ENCODE assay signal across 12 cellular contexts in genomic region chr12:12735301-12735700, GRCh38. TPM values are rescaled to one million over a fixed set of nuclear protein-coding genes. Genes with fewer than 3 reads are reported as not detected.
DNase-seq lines count a peak whose midpoint lies in the region; ATAC-seq, FAIRE-seq and TF ChIP-seq lines count a peak whose summit lies in the region.
"Had no signal": no experiment of that assay in that cellular context is flagged by ENCODE, and none has a peak within 500 bp of the region (broad histone marks: within the 10 kb centered on the region; RNA-seq: fewer than 3 reads in every experiment).

No MANE protein-coding gene starts in this region.

- TF ChIP-seq EP300 in K562 (IDR thresholded peaks at IDR 0.05; ENCODE audit: low read length) = no peak

- no peaks in the 10 kb centered on the region for H4K20me1 ChIP-seq in K562 (replicated peaks; ENCODE audit: control insufficient read depth, insufficient read depth, low read length)

- TF ChIP-seq RAD21 in K562 (CRISPR knock-in tag; conservative IDR thresholded peaks at IDR 0.05 in 1 of 2, IDR thresholded peaks at IDR 0.05 in 1 of 2) = no peak

- no peaks in the 10 kb centered on the region for H3K9me1 ChIP-seq in K562 (ENCODE audit: control insufficient read depth, insufficient read depth, low read length)

- H3K9me3 Mint-ChIP-seq in naive thymus-derived CD4-positive, alpha-beta T cell = no peaks in the 10 kb centered on the region

- no peaks in the 10 kb centered on the region; the same call in 1 of the 3 replicates for H3K79me2 ChIP-seq in K562 (ENCODE audit: control insufficient read depth, insufficient read depth, low read length)

- POLR2A ChIA-PET in K562 (lab: Yijun Ruan, JAX) = interaction anchor here (0.7 to 2.3 kb wide), 5 partner anchors 8 to 50 kb away, joined by 3 to 11 read pairs (median 4); partner anchors contain the start of gene APOLD1
- POLR2A ChIA-PET in naive thymus-derived CD4-positive, alpha-beta T cell (lab: Charles Lee) = interaction anchor here (1.3 to 11.9 kb wide), 7 partner anchors 15 to 378 kb away, joined by 3 to 311 read pairs (median 8); partner anchors contain the start of genes BORCS5, CDKN1B and GPR19

- H3K27ac ChIP-seq in K562 (ENCODE audit: extremely low read depth, low read depth, low read length) = peak overlapping the region; percentile 48; the same call in 1 of the 3 replicates
- H3K27ac ChIP-seq in naive thymus-derived CD4-positive, alpha-beta T cell (ENCODE audit: low read depth, low read length) = peak overlapping the region; percentile 40

- no peak for FAIRE-seq in K562 (lab: Jason Lieb, UNC)

- H3K4me3 ChIP-seq in HFF-Myc (replicated peaks; ENCODE audit: low read depth, low read length) (peak overlapping the region; percentile 30), K562 (no peak overlapping the region)
- H3K4me3 ChIP-seq in naive thymus-derived CD4-positive, alpha-beta T cell (ENCODE audit: low read length) = no peak overlapping the region

- ATAC-seq in K562 (peak; percentile 40), GM19324 (IDR thresholded peaks at IDR 0.05; ENCODE audit: low FRiP score, unreplicated experiment) (no peak), HG02763 (IDR thresholded peaks at IDR 0.05; ENCODE audit: unreplicated experiment) (no peak), HG03521 (IDR thresholded peaks at IDR 0.05; ENCODE audit: unreplicated experiment) (no peak)
- no peak for ATAC-seq in naive thymus-derived CD4-positive, alpha-beta T cell

- peak; percentile 8 for DNase-seq in AG08396 (ENCODE audit: low spot score)
- DNase-seq in HFF-Myc (ENCODE audit: extremely low read depth, low read depth) = no peak
- DNase-seq in K562 (ENCODE audit: extremely low read depth in 1 of 4, low spot score in 3 of 4) = no peak
- no peak for DNase-seq in naive thymus-derived CD4-positive, alpha-beta T cell
- no peak for DNase-seq in stimulated activated CD8-positive, alpha-beta memory T cell treated with anti-CD3 and anti-CD28 coated beads, Interleukin-4, amount 100 ng/mL, for 48 hours
- DNase-seq: activated CD4-positive, CD25-positive, alpha-beta regulatory T cell; caudate nucleus; DMS79 had no signal

- H3K4me3 Mint-ChIP-seq in naive thymus-derived CD4-positive, alpha-beta T cell = peak overlapping the region in 4 of 10 donors; percentile 6 to 69 (median 30)

- no peaks in the 10 kb centered on the region; the same call in 2 of the 3 replicates for H3K36me3 ChIP-seq in K562 (ENCODE audit: control insufficient read depth, insufficient read depth, low read length)
- H3K36me3 ChIP-seq in naive thymus-derived CD4-positive, alpha-beta T cell (ENCODE audit: control insufficient read depth in 2 of 3, insufficient read depth in 3 of 3, low read length in 3 of 3) = no peaks in the 10 kb centered on the region

- no peak overlapping the region for H3K4me2 ChIP-seq in K562 (ENCODE audit: insufficient read depth, low read length)

- H3K27ac Mint-ChIP-seq in naive thymus-derived CD4-positive, alpha-beta T cell = peak overlapping the region in 8 of 9 donors; percentile 63 to 97 (median 85)

- in situ Hi-C loops in K562 (cut with MboI) = no loop called here

- peaks cover 0 to 21% of the 10 kb centered on the region in 2 experiments; a peak in 3 of 5 replicates for H3K4me1 ChIP-seq in K562 (replicated peaks in 1 of 2; ENCODE audit: control insufficient read depth in 2 of 2, insufficient read depth in 2 of 2, low read length in 2 of 2)
- peaks cover 9 to 33% of the 10 kb centered on the region in 2 donors for H3K4me1 ChIP-seq in naive thymus-derived CD4-positive, alpha-beta T cell (ENCODE audit: control insufficient read depth in 2 of 2, insufficient read depth in 2 of 2, low read length in 2 of 2)

- H3K36me3 Mint-ChIP-seq in naive thymus-derived CD4-positive, alpha-beta T cell = peaks cover 0 to 16% (median 5%) of the 10 kb centered on the region in 5 donors

- no peaks in the 10 kb centered on the region for H3K27me3 ChIP-seq in K562 (ENCODE audit: control insufficient read depth in 2 of 2, insufficient read depth in 2 of 2, low read length in 2 of 2)
- H3K27me3 ChIP-seq in naive thymus-derived CD4-positive, alpha-beta T cell (ENCODE audit: control insufficient read depth in 2 of 2, insufficient read depth in 2 of 2, low read length in 2 of 2) = no peaks in the 10 kb centered on the region

- CTCF ChIA-PET in K562 (lab: Yijun Ruan, JAX; ENCODE audit: low intra/inter-chr PET ratio) = no interaction called here
- CTCF ChIA-PET in naive thymus-derived CD4-positive, alpha-beta T cell (lab: Charles Lee) = interaction anchor here (0.6 to 4.5 kb wide), 7 partner anchors 9 to 359 kb away, joined by 3 to 91 read pairs (median 27); partner anchors contain the start of gene CDKN1B

- no peak overlapping the region for H3K9ac ChIP-seq in K562 (ENCODE audit: insufficient read depth in 1 of 2, low read depth in 2 of 2, low read length in 2 of 2)

- no TSS peak for BruUV-seq in K562 (replicated peaks; lab: Mats Ljungman, UMichigan)

- TF ChIP-seq POLR2A in K562 (conservative IDR thresholded peaks at IDR 0.05) = no peak

- no peak for TF ChIP-seq CTCF in HFF-Myc (IDR thresholded peaks at IDR 0.05; ENCODE audit: low read depth, low read length, missing control alignments)
- no peak for TF ChIP-seq CTCF in K562 (IDR thresholded peaks at IDR 0.05 in 2 of 3, conservative IDR thresholded peaks at IDR 0.05 in 1 of 3; ENCODE audit: insufficient read depth in 2 of 3, low read depth in 1 of 3, low read length in 3 of 3)

- peaks cover 24 to 57% (median 41%) of the 10 kb centered on the region in 7 donors for H3K4me1 Mint-ChIP-seq in naive thymus-derived CD4-positive, alpha-beta T cell

- H2AFZ ChIP-seq in K562 (ENCODE audit: low read depth, low read length) = peak overlapping the region; percentile 82; the same call in 1 of the 2 replicates

- H3K9me3 ChIP-seq in K562 (replicated peaks; ENCODE audit: control insufficient read depth, insufficient read depth, low read depth, low read length) = no peaks in the 10 kb centered on the region
- H3K9me3 ChIP-seq in naive thymus-derived CD4-positive, alpha-beta T cell (ENCODE audit: control insufficient read depth in 2 of 3, low read length in 3 of 3) = no peaks in the 10 kb centered on the region

- H3K27me3 Mint-ChIP-seq in naive thymus-derived CD4-positive, alpha-beta T cell = no peaks in the 10 kb centered on the region

- intact Hi-C loops in K562 (cut with micrococcal nuclease) = no loop called here
- intact Hi-C loops in naive thymus-derived CD4-positive, alpha-beta T cell (cut with micrococcal nuclease) = loop anchor here (5.0 kb wide), 2 partner anchors 33 to 253 kb away; no protein-coding TSS in a partner anchor

- 78% methylated on average over 1 of the region's 1 CpG for WGBS in K562 (ENCODE audit: insufficient coverage, low coverage, missing lambda C conversion rate)

RNA-seq across cellular contexts. Expression of gene CDKN1B, which starts 18.1 kb away (rescaled TPM):
- total RNA-seq in K562 (2011; cell fraction: chromatin; rRNA removed; ENCODE audit: low replicate concordance) = 6.1 and 9.5 TPM in 2 replicates
- 15.8 and 17.9 TPM in 2 replicates for total RNA-seq in K562 (2011; cell fraction: nucleolus; rRNA removed)
- total RNA-seq in K562 (2011; cell fraction: nucleoplasm; rRNA removed) = 8.5 and 10.2 TPM in 2 replicates
- total RNA-seq in K562 (2014; rRNA removed) (32.0 and 35.2 TPM in 2 replicates), K562 (2014; rRNA removed; fragmentation: Illumina TruSeq; extraction: Trizol) (13.5 and 16.0 TPM in 2 replicates), K562 (2015; rRNA removed; fragmentation: Illumina TruSeq; extraction: Trizol) (16.8 and 18.6 TPM in 2 replicates), K562 (2021) (23.9 and 27.3 TPM in 2 replicates)
- polyA plus RNA-seq in K562 (2011; rRNA removed) (12.9 and 13.7 TPM in 2 replicates), K562 (2014; fragmentation: Illumina TruSeq; extraction: Trizol) (15.5 and 17.5 TPM in 2 replicates), K562 (2014; fragmentation: Nextera tagmentation; extraction: Ambion mirVana) (1 to 10 TPM; 2.6 to 3.0 TPM), K562 (2014; rRNA removed) (21.0 and 21.9 TPM in 2 replicates)
- polyA plus RNA-seq in K562 (2011; cell fraction: cytosol; rRNA removed) = 5.9 and 6.8 TPM in 2 replicates
- polyA plus RNA-seq in K562 (2011; cell fraction: nucleus; rRNA removed) = 10.1 and 11.6 TPM in 2 replicates
- 22.9 and 24.9 TPM in 2 replicates for polyA plus RNA-seq in K562 (2012)
- 8.8 and 9.9 TPM in 2 replicates for polyA minus RNA-seq in K562 (2011; rRNA and poly(A)+ RNA removed)
- polyA minus RNA-seq in K562 (2011; cell fraction: cytosol; rRNA and poly(A)+ RNA removed) = 5.1 and 8.9 TPM in 2 replicates
- polyA minus RNA-seq in K562 (2011; cell fraction: nucleus; rRNA and poly(A)+ RNA removed) = 13.9 and 27.3 TPM in 2 replicates
- 100 to 1,000 TPM; 105 to 205 (median 191) TPM for total RNA-seq in naive thymus-derived CD4-positive, alpha-beta T cell
- polyA plus RNA-seq in naive thymus-derived CD4-positive, alpha-beta T cell = 10 to 100 TPM; 15.1 to 32.8 TPM

RNA-seq across cellular contexts. Expression of gene GPR19, which starts 39.3 kb away (rescaled TPM):
- 0.65 and 0.70 TPM in 2 replicates for total RNA-seq in K562 (2011; cell fraction: chromatin; rRNA removed; ENCODE audit: low replicate concordance)
- 0.53 TPM in 1 of 2 replicates, not detected in the other for total RNA-seq in K562 (2011; cell fraction: nucleolus; rRNA removed)
- total RNA-seq in K562 (2011; cell fraction: nucleoplasm; rRNA removed) = 0.44 and 0.53 TPM in 2 replicates
- 0.08 TPM in 1 of 2 replicates, not detected in the other for total RNA-seq in K562 (2014; rRNA removed)
- total RNA-seq in K562 (2014; rRNA removed; fragmentation: Illumina TruSeq; extraction: Trizol) = 0.73 and 0.76 TPM in 2 replicates
- 0.15 and 0.22 TPM in 2 replicates for total RNA-seq in K562 (2015; rRNA removed; fragmentation: Illumina TruSeq; extraction: Trizol)
- total RNA-seq in K562 (2021) = 0.35 TPM in 1 of 2 replicates, not detected in the other
- 0.35 and 0.40 TPM in 2 replicates for polyA plus RNA-seq in K562 (2011; rRNA removed)
- polyA plus RNA-seq in K562 (2011; cell fraction: cytosol; rRNA removed) = 0.07 and 0.46 TPM in 2 replicates
- 0.63 and 0.65 TPM in 2 replicates for polyA plus RNA-seq in K562 (2011; cell fraction: nucleus; rRNA removed)
- 0.16 and 0.44 TPM in 2 replicates for polyA plus RNA-seq in K562 (2012)
- polyA plus RNA-seq in K562 (2014; fragmentation: Illumina TruSeq; extraction: Trizol) = 0.40 and 0.62 TPM in 2 replicates
- under 1 TPM; 0.22 to 0.35 TPM for polyA plus RNA-seq in K562 (2014; fragmentation: Nextera tagmentation; extraction: Ambion mirVana)
- polyA plus RNA-seq in K562 (2014; rRNA removed) = 0.24 TPM in 1 of 2 replicates, not detected in the other
- 0.72 TPM in 1 of 2 replicates, not detected in the other for polyA minus RNA-seq in K562 (2011; rRNA and poly(A)+ RNA removed)
- not detected in 2 replicates for polyA minus RNA-seq in K562 (2011; cell fraction: cytosol; rRNA and poly(A)+ RNA removed)
- polyA minus RNA-seq in K562 (2011; cell fraction: nucleus; rRNA and poly(A)+ RNA removed) = 0.78 TPM in 1 of 2 replicates, not detected in the other
- total RNA-seq in naive thymus-derived CD4-positive, alpha-beta T cell = 10 to 100 TPM in 1 of 5 experiments, 1 to 10 TPM in 3, under 1 TPM in 1; 0.69 to 10.4 (median 2.7) TPM
- polyA plus RNA-seq in naive thymus-derived CD4-positive, alpha-beta T cell = under 1 TPM; 0.17 to 0.52 TPM
- total RNA-seq: subcutaneous adipose tissue had no signal

RNA-seq across cellular contexts. Expression of gene APOLD1, which starts 50.2 kb away (rescaled TPM):
- 1.2 and 1.3 TPM in 2 replicates for total RNA-seq in K562 (2011; cell fraction: chromatin; rRNA removed; ENCODE audit: low replicate concordance)
- total RNA-seq in K562 (2011; cell fraction: nucleolus; rRNA removed) = 1.6 and 1.7 TPM in 2 replicates
- 2.1 and 2.5 TPM in 2 replicates for total RNA-seq in K562 (2011; cell fraction: nucleoplasm; rRNA removed)
- total RNA-seq in K562 (2014; rRNA removed) (0.41 and 2.0 TPM in 2 replicates), K562 (2014; rRNA removed; fragmentation: Illumina TruSeq; extraction: Trizol) (0.61 and 0.65 TPM in 2 replicates), K562 (2015; rRNA removed; fragmentation: Illumina TruSeq; extraction: Trizol) (1.1 TPM in 2 replicates), K562 (2021) (0.89 and 0.93 TPM in 2 replicates)
- polyA plus RNA-seq in K562 (2011; rRNA removed) (0.49 and 0.84 TPM in 2 replicates), K562 (2014; fragmentation: Illumina TruSeq; extraction: Trizol) (0.46 and 0.61 TPM in 2 replicates), K562 (2014; fragmentation: Nextera tagmentation; extraction: Ambion mirVana) (under 1 TPM; 0.28 to 0.45 TPM), K562 (2014; rRNA removed) (0.45 and 0.93 TPM in 2 replicates)
- 0.30 and 0.35 TPM in 2 replicates for polyA plus RNA-seq in K562 (2011; cell fraction: cytosol; rRNA removed)
- 0.74 and 0.97 TPM in 2 replicates for polyA plus RNA-seq in K562 (2011; cell fraction: nucleus; rRNA removed)
- polyA plus RNA-seq in K562 (2012) = 0.82 and 1.4 TPM in 2 replicates
- polyA minus RNA-seq in K562 (2011; rRNA and poly(A)+ RNA removed) = 0.74 and 1.1 TPM in 2 replicates
- 0.36 and 1.2 TPM in 2 replicates for polyA minus RNA-seq in K562 (2011; cell fraction: cytosol; rRNA and poly(A)+ RNA removed)
- polyA minus RNA-seq in K562 (2011; cell fraction: nucleus; rRNA and poly(A)+ RNA removed) = 1.5 and 2.2 TPM in 2 replicates
- 10 to 100 TPM in 1 of 5 experiments, 1 to 10 TPM in 3, under 1 TPM in 1; 0.64 to 11.1 (median 3.1) TPM for total RNA-seq in naive thymus-derived CD4-positive, alpha-beta T cell
- under 1 TPM; 0.25 to 0.36 TPM for polyA plus RNA-seq in naive thymus-derived CD4-positive, alpha-beta T cell
